ENCODE assay signal across 3 cellular contexts in genomic region chr5:79754865-79755555, GRCh38.
TF ChIP-seq lines count a peak whose summit lies in the region.

No MANE protein-coding gene starts in this region.

TF ChIP-seq in SK-N-SH, 30 proteins besides CTCF, POLR2A, EP300 and RAD21 (continued from another document):
- TF ChIP-seq ZBTB33 (IDR thresholded peaks at IDR 0.05; ENCODE audit: borderline replicate concordance, low read depth) (no peak), NRF1 (IDR thresholded peaks at IDR 0.05; ENCODE audit: low read depth, low read length) (no peak), RFX5 (IDR thresholded peaks at IDR 0.05; ENCODE audit: low read length) (no peak), TCF12 (IDR thresholded peaks at IDR 0.05) (no peak), GATA2 (CRISPR knock-in tag; IDR thresholded peaks at IDR 0.05) (no peak), MEF2A (IDR thresholded peaks at IDR 0.05; ENCODE audit: borderline replicate concordance, low read depth) (no peak), POLR2AphosphoS5 (IDR thresholded peaks at IDR 0.05; ENCODE audit: low read depth, low read length) (no peak), CHD2 (IDR thresholded peaks at IDR 0.05; ENCODE audit: low read length, partially characterized antibody) (no peak), MAX (IDR thresholded peaks at IDR 0.05; ENCODE audit: low read depth) (no peak), SIN3A (IDR thresholded peaks at IDR 0.05; ENCODE audit: borderline replicate concordance, low read depth, low read length) (no peak), FOXJ3 (CRISPR knock-in tag; IDR thresholded peaks at IDR 0.05) (no peak), IRF3 (IDR thresholded peaks at IDR 0.05; ENCODE audit: low read depth, low read length) (no peak), REST (IDR thresholded peaks at IDR 0.05; ENCODE audit: low read depth, low read length) (no peak)
TF ChIP-seq in SK-N-SH: peak in this region for 0.

TF ChIP-seq in SK-N-SH treated with all-trans-retinoic acid at 6 μM for 48 hours, 23 proteins besides CTCF, POLR2A, EP300 and RAD21 (continued from another document):
- TF ChIP-seq CSRNP3 (CRISPR knock-in tag; IDR thresholded peaks at IDR 0.05) (no peak), POU6F1 (CRISPR knock-in tag; IDR thresholded peaks at IDR 0.05; ENCODE audit: borderline replicate concordance, low read depth) (no peak), CSDC2 (CRISPR knock-in tag; IDR thresholded peaks at IDR 0.05) (no peak), GLIS3 (CRISPR knock-in tag; IDR thresholded peaks at IDR 0.05) (no peak), TSHZ2 (CRISPR knock-in tag; IDR thresholded peaks at IDR 0.05) (no peak), ZFP3 (CRISPR knock-in tag; IDR thresholded peaks at IDR 0.05) (no peak), ZFP30 (CRISPR knock-in tag; IDR thresholded peaks at IDR 0.05) (no peak), PPARA (CRISPR knock-in tag; IDR thresholded peaks at IDR 0.05; ENCODE audit: borderline replicate concordance) (no peak)
TF ChIP-seq in SK-N-SH treated with all-trans-retinoic acid at 6 μM for 48 hours: peak in this region for 0.

TF ChIP-seq in liver, 16 proteins besides CTCF, POLR2A, EP300 and RAD21 (continued from another document):
- TF ChIP-seq ZBTB33 (IDR thresholded peaks at IDR 0.05) = peak; percentile 82
- TF ChIP-seq FOXA1 (IDR thresholded peaks at IDR 0.05) = peak; percentile 61
- peak; percentile 25 for TF ChIP-seq FOXA2 (IDR thresholded peaks at IDR 0.05)
- TF ChIP-seq YY1 (IDR thresholded peaks at IDR 0.05) = peak; percentile 97
- peak; percentile 73 to 91 for TF ChIP-seq JUND (IDR thresholded peaks at IDR 0.05)
- TF ChIP-seq HNF4G (IDR thresholded peaks at IDR 0.05) = peak; percentile 99
